In genomic region chr17:32936894-32937500, GRCh38 we compare ENCODE assay signal across 8 cellular contexts. TPM values are rescaled to one million over a fixed set of nuclear protein-coding genes. Genes with fewer than 3 reads are reported as not detected.
DNase-seq lines count a peak whose midpoint lies in the region; ATAC-seq lines count a peak whose summit lies in the region.

No MANE protein-coding gene starts in this region.

- peak; percentile 55 for DNase-seq in NCI-H345 (lab: John Stamatoyannopoulos, UW)
- DNase-seq in NCI-H345 treated with DMSO at 0.1 percent for 48 hours (lab: John Stamatoyannopoulos, UW; ENCODE audit: unreplicated experiment) = no peak
- peak; percentile 75 for DNase-seq in NCI-H2227 (lab: John Stamatoyannopoulos, UW; ENCODE audit: unreplicated experiment)
- DNase-seq in activated CD8-positive, alpha-beta memory T cell treated with anti-CD3 and anti-CD28 coated beads for 1 hour (ENCODE audit: extremely low read depth in 1 of 2, low read depth in 1 of 2) = peak; percentile 12 to 51
- DNase-seq in effector memory CD8-positive, alpha-beta T cell = peak; percentile 48 to 55 (median 53)
- peak; percentile 52 for DNase-seq in mesenchymal stem cell
- DNase-seq in stimulated activated CD8-positive, alpha-beta memory T cell treated with anti-CD3 and anti-CD28 coated beads, Interleukin-15, amount 100 ng/mL, for 4 hours (ENCODE audit: low read depth in 2 of 2) = peak; percentile 13 to 19

- H3K14ac ChIP-seq in mesenchymal stem cell (ENCODE audit: low read length in 2 of 2) = no peak overlapping the region

- no peak overlapping the region for H3K18ac ChIP-seq in mesenchymal stem cell (ENCODE audit: low read depth in 1 of 2, low read length in 2 of 2)

- H2BK5ac ChIP-seq in mesenchymal stem cell (ENCODE audit: low read depth, low read length, poor library complexity, severe bottlenecking) = no peak overlapping the region

- no peak overlapping the region for H3K9ac ChIP-seq in mesenchymal stem cell (ENCODE audit: low read length)

- no peak overlapping the region for H2AFZ ChIP-seq in mesenchymal stem cell (ENCODE audit: low read depth, low read length)

- peaks cover 0 to 3% of the 10 kb centered on the region in 2 donors for H3K4me1 Mint-ChIP-seq in effector memory CD8-positive, alpha-beta T cell (ENCODE audit: low read depth in 2 of 2)

- peaks cover 34 to 57% of the 10 kb centered on the region in 2 donors for H3K27me3 Mint-ChIP-seq in effector memory CD8-positive, alpha-beta T cell

- peaks cover 27% of the 10 kb centered on the region for H3K79me1 ChIP-seq in mesenchymal stem cell (replicated peaks; ENCODE audit: low read length, poor library complexity, severe bottlenecking)

- H3K4me2 ChIP-seq in mesenchymal stem cell (ENCODE audit: low read length, poor library complexity, severe bottlenecking) = no peak overlapping the region

- no peak overlapping the region for H2BK120ac ChIP-seq in mesenchymal stem cell (ENCODE audit: low read depth, low read length)

- peaks cover 12% of the 10 kb centered on the region for H3K9me3 ChIP-seq in mesenchymal stem cell (ENCODE audit: control insufficient read depth, low read length)

- H3K4ac ChIP-seq in mesenchymal stem cell (ENCODE audit: low read depth in 1 of 2, low read length in 2 of 2) = no peak overlapping the region

- peak overlapping the region; percentile 5 for H4K8ac ChIP-seq in mesenchymal stem cell (ENCODE audit: low read length)

- no peaks in the 10 kb centered on the region for H3K36me3 Mint-ChIP-seq in effector memory CD8-positive, alpha-beta T cell (ENCODE audit: insufficient read depth)

- no peak overlapping the region for H3K4me3 ChIP-seq in mesenchymal stem cell (ENCODE audit: insufficient read depth in 1 of 2, low read depth in 1 of 2, low read length in 2 of 2)

- H2BK15ac ChIP-seq in mesenchymal stem cell (ENCODE audit: low read depth, poor library complexity, severe bottlenecking) = no peak overlapping the region

- peaks cover 59 to 93% of the 10 kb centered on the region in 2 experiments for H3K36me3 ChIP-seq in mesenchymal stem cell (ENCODE audit: control insufficient read depth in 1 of 2, insufficient read depth in 2 of 2, low read depth in 1 of 2, low read length in 2 of 2)

- H3K27ac ChIP-seq in mesenchymal stem cell (ENCODE audit: low read length, poor library complexity, severe bottlenecking) = no peak overlapping the region

- peak overlapping the region in 1 of 2 experiments; percentile 21 for H2BK12ac ChIP-seq in mesenchymal stem cell (ENCODE audit: low read length in 2 of 2)

- no peaks in the 10 kb centered on the region for H3K27me3 ChIP-seq in mesenchymal stem cell (ENCODE audit: control insufficient read depth in 1 of 2, insufficient read depth in 1 of 2, low read length in 2 of 2)

- H3K4me1 ChIP-seq in mesenchymal stem cell (ENCODE audit: control insufficient read depth, insufficient read depth, low read depth, low read length) = peaks cover 11% of the 10 kb centered on the region

- no peak overlapping the region for H2AK5ac ChIP-seq in mesenchymal stem cell (ENCODE audit: low read length, severe bottlenecking)

- peak overlapping the region in 1 of 2 donors; percentile 46 for H3K27ac Mint-ChIP-seq in effector memory CD8-positive, alpha-beta T cell

- peak overlapping the region; percentile 70 for H4K91ac ChIP-seq in mesenchymal stem cell (ENCODE audit: low read length)

- WGBS in mesenchymal stem cell = 33% methylated on average over 14 of the region's 14 CpGs

- H3K23ac ChIP-seq in mesenchymal stem cell (ENCODE audit: low read length in 2 of 2) = no peak overlapping the region

- peak overlapping the region in 1 of 2 donors; percentile 23 for H3K4me3 Mint-ChIP-seq in effector memory CD8-positive, alpha-beta T cell

- ATAC-seq in effector memory CD8-positive, alpha-beta T cell (replicated peaks) = peak; percentile 62
- no peak for ATAC-seq in HG03159 (IDR thresholded peaks at IDR 0.05; ENCODE audit: unreplicated experiment)

- no peaks in the 10 kb centered on the region for H3K9me3 Mint-ChIP-seq in effector memory CD8-positive, alpha-beta T cell

RNA-seq across cellular contexts. Expression of gene TMEM98, which starts 9.0 kb away (rescaled TPM):
- polyA plus RNA-seq in mesenchymal stem cell (2013, experiment 1 of 2) = 51.4 TPM
- 53.0 TPM for polyA plus RNA-seq in mesenchymal stem cell (2013, experiment 2 of 2)

RNA-seq across cellular contexts. Expression of gene SPACA3, which starts 54.6 kb away (rescaled TPM):
- not detected for polyA plus RNA-seq in mesenchymal stem cell (2013, experiment 1 of 2)
- polyA plus RNA-seq in mesenchymal stem cell (2013, experiment 2 of 2) = not detected
